Comparison of ENCODE assay signal across 2 cellular contexts in genomic region chr6:44898296-44898930, GRCh38.
TF ChIP-seq lines count a peak whose summit lies in the region.

No MANE protein-coding gene starts in this region.

TF ChIP-seq in IMR-90, 13 proteins besides CTCF, POLR2A, EP300 and RAD21:
- TF ChIP-seq USF2 (IDR thresholded peaks at IDR 0.05; ENCODE audit: low read depth, low read length): no peak
- TF ChIP-seq MXI1 (IDR thresholded peaks at IDR 0.05; ENCODE audit: borderline replicate concordance, low read depth, low read length): no peak
- no peak for TF ChIP-seq ELK1 (IDR thresholded peaks at IDR 0.05; ENCODE audit: borderline replicate concordance, low read depth, low read length)
- TF ChIP-seq RFX5 (IDR thresholded peaks at IDR 0.05; ENCODE audit: low read depth, low read length): no peak
- TF ChIP-seq CEBPB (IDR thresholded peaks at IDR 0.05; ENCODE audit: low read depth, low read length): no peak
- TF ChIP-seq FOS (IDR thresholded peaks at IDR 0.05; ENCODE audit: low read depth, low read length): no peak
- TF ChIP-seq MAZ (IDR thresholded peaks at IDR 0.05; ENCODE audit: borderline replicate concordance, low read depth, low read length): no peak
- TF ChIP-seq NFE2L2 (IDR thresholded peaks at IDR 0.05; ENCODE audit: low read depth, low read length): no peak
- no peak for TF ChIP-seq SMC3 (IDR thresholded peaks at IDR 0.05; ENCODE audit: low read depth, low read length)
- no peak for TF ChIP-seq BHLHE40 (IDR thresholded peaks at IDR 0.05; ENCODE audit: low read depth, low read length)
- no peak for TF ChIP-seq CHD1 (IDR thresholded peaks at IDR 0.05; ENCODE audit: low read depth, low read length)
- TF ChIP-seq MAFK (IDR thresholded peaks at IDR 0.05; ENCODE audit: low read depth, low read length): no peak
- TF ChIP-seq RCOR1 (IDR thresholded peaks at IDR 0.05; ENCODE audit: insufficient replicate concordance, low read length): no peak

TF ChIP-seq in H1, 55 proteins besides CTCF, POLR2A, EP300 and RAD21:
- TF ChIP-seq TCF12 (IDR thresholded peaks at IDR 0.05; ENCODE audit: low read depth, low read length) (0 out of 2 replicates have a peak, but pooled peaks have one; percentile 34), HDAC6 (IDR thresholded peaks at IDR 0.05; ENCODE audit: low read depth, low read length) (no peak)
